17 cellular contexts compared by ENCODE assay signal in the genomic region with DNA sequence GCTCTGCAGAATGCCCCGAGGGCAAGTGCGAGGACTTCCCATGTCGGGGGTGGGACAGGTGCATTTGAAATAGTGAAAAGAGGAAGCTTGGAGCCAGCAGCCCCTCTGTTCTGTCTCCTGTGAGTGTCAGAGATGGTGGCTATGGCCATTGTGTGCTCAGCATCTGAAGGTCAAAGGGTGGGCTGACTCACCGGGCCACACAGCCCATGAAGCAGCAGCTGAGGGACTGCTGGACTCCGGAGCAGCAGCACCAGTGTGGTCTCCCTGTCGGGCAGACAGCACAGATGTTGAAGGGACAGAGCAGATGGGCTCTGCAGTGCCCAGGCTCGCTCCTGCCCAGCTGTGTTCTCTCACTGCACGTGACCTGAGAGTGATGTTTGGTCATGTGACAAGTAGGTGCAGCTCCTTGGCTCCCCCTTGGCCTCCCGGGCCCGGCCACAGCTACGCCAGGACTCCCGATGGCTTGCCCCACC. TPM values are rescaled to one million over a fixed set of nuclear protein-coding genes. Genes with fewer than 3 reads are reported as not detected.
A peak's percentile ranks its signal among the peaks of the same experiment; 100 is the strongest.
DNase-seq lines count a peak whose midpoint lies in the region; ATAC-seq and TF ChIP-seq lines count a peak whose summit lies in the region.
"Had no signal": no experiment of that assay in that cellular context is flagged by ENCODE, and none has a peak within 500 bp of the region (broad histone marks: within the 10 kb centered on the region; RNA-seq: fewer than 3 reads in every experiment).

No MANE protein-coding gene starts in this region.

- H3K9me2 ChIP-seq in GM23338 (ENCODE audit: insufficient read depth), result no peaks in the 10 kb centered on the region

- no peaks in the 10 kb centered on the region for H3F3A ChIP-seq in GM23338 (replicated peaks; ENCODE audit: low read depth)

- H3K9me3 Mint-ChIP-seq in GM23338 (no peaks in the 10 kb centered on the region), memory B cell (no peaks in the 10 kb centered on the region)
- no peaks in the 10 kb centered on the region for H3K9me3 Mint-ChIP-seq in activated CD4-positive, alpha-beta T cell treated with anti-CD3 and anti-CD28 coated beads for 36 hours (ENCODE audit: low read depth)
- H3K9me3 Mint-ChIP-seq: CD4-positive, alpha-beta T cell had no signal

- H3K27me3 ChIP-seq in GM23338 (ENCODE audit: insufficient read depth) (no peaks in the 10 kb centered on the region), ovary (no peaks in the 10 kb centered on the region)
- H3K27me3 ChIP-seq: gastroesophageal sphincter had no signal

- H3K36me3 ChIP-seq in GM23338 (ENCODE audit: insufficient read depth) (no peaks in the 10 kb centered on the region), ovary (no peaks in the 10 kb centered on the region)

- TF ChIP-seq POLR2A in ovary (IDR thresholded peaks at IDR 0.05), result no peak

- CTCF ChIA-PET in activated CD4-positive, alpha-beta T cell treated with anti-CD3 and anti-CD28 coated beads for 36 hours (lab: Charles Lee), result interaction anchor here (0.6 to 1.9 kb wide), 3 partner anchors 9 to 76 kb away, joined by 3 to 10 read pairs (median 6); no protein-coding TSS in a partner anchor

- H3K4me3 ChIP-seq in GM23338 (no peak overlapping the region), ovary (no peak overlapping the region)
- H3K4me3 ChIP-seq: coronary artery, gastroesophageal sphincter, SK-N-MC, smooth muscle cell had no signal

- no peaks in the 10 kb centered on the region for H4K20me1 ChIP-seq in GM23338 (replicated peaks; ENCODE audit: insufficient read depth)

- peaks cover 61% of the 10 kb centered on the region for H3K79me2 ChIP-seq in GM23338 (replicated peaks; ENCODE audit: insufficient read depth)

- TF ChIP-seq CTCF in GM23338 (conservative IDR thresholded peaks at IDR 0.05; ENCODE audit: low read depth in 2 of 2) (no peak), ovary (IDR thresholded peaks at IDR 0.05) (no peak)

- H2AFZ ChIP-seq in GM23338, result no peak overlapping the region

- H3K4me1 ChIP-seq in GM23338 (ENCODE audit: insufficient read depth), result peaks cover 13% of the 10 kb centered on the region
- no peaks in the 10 kb centered on the region for H3K4me1 ChIP-seq in ovary (ENCODE audit: insufficient read depth)

- H3K4me3 Mint-ChIP-seq in GM23338, result no peak overlapping the region
- H3K4me3 Mint-ChIP-seq in memory B cell, result peak overlapping the region; percentile 81
- no peak overlapping the region for H3K4me3 Mint-ChIP-seq in activated CD4-positive, alpha-beta T cell treated with anti-CD3 and anti-CD28 coated beads for 36 hours
- H3K4me3 Mint-ChIP-seq: CD4-positive, alpha-beta T cell had no signal

- H3K4me2 ChIP-seq in GM23338, result peak overlapping the region; percentile 60; the same call in 1 of the 2 replicates
- H3K4me2 ChIP-seq: smooth muscle cell had no signal

- H3K27ac Mint-ChIP-seq in GM23338 (no peak overlapping the region), memory B cell (no peak overlapping the region)
- H3K27ac Mint-ChIP-seq in activated CD4-positive, alpha-beta T cell treated with anti-CD3 and anti-CD28 coated beads for 36 hours, result no peak overlapping the region

- peak overlapping the region; percentile 86 for H3K27ac ChIP-seq in GM23338 (ENCODE audit: low read depth)
- H3K27ac ChIP-seq in angular gyrus (ENCODE audit: low read depth, low read length), result peak overlapping the region; percentile 92
- H3K27ac ChIP-seq in ovary, result no peak overlapping the region
- H3K27ac ChIP-seq: gastroesophageal sphincter, SK-N-MC had no signal

- peaks cover 42% of the 10 kb centered on the region for H3K4me1 Mint-ChIP-seq in GM23338
- H3K4me1 Mint-ChIP-seq in memory B cell, result peaks cover 39% of the 10 kb centered on the region
- peaks cover 44% of the 10 kb centered on the region for H3K4me1 Mint-ChIP-seq in activated CD4-positive, alpha-beta T cell treated with anti-CD3 and anti-CD28 coated beads for 36 hours

- 83 to 91% (median 88%) methylated on average over 10 to 12 of the region's 12 CpGs for WGBS in ovary, 3 donors

- H3K27me3 Mint-ChIP-seq in GM23338 (ENCODE audit: insufficient read depth, low read depth, poor library complexity) (peaks cover 10% of the 10 kb centered on the region), memory B cell (no peaks in the 10 kb centered on the region)
- H3K27me3 Mint-ChIP-seq in activated CD4-positive, alpha-beta T cell treated with anti-CD3 and anti-CD28 coated beads for 36 hours, result no peaks in the 10 kb centered on the region
- H3K27me3 Mint-ChIP-seq: CD4-positive, alpha-beta T cell had no signal

- H3K9me3 ChIP-seq in ovary, result no peaks in the 10 kb centered on the region
- H3K9me3 ChIP-seq: gastroesophageal sphincter had no signal

- intact Hi-C loops in activated CD4-positive, alpha-beta T cell treated with anti-CD3 and anti-CD28 coated beads for 36 hours (cut with DNase I, micrococcal nuclease), result no loop called here
- intact Hi-C loops in ovary (cut with DNase I), result no loop called here

- ATAC-seq in GM23338, result peak; percentile 3; the same call in 1 of the 3 replicates
- ATAC-seq in memory B cell (ENCODE audit: low read depth), result peak; percentile 20
- no peak for ATAC-seq in activated CD4-positive, alpha-beta T cell treated with anti-CD3 and anti-CD28 coated beads for 36 hours
- ATAC-seq in HG03565 (IDR thresholded peaks at IDR 0.05; ENCODE audit: unreplicated experiment), result no peak
- ATAC-seq: gastroesophageal sphincter had no signal

- DNase-seq in AG20443 (ENCODE audit: low spot score) (peak; percentile 10), GM23338 (ENCODE audit: low spot score) (no peak), memory B cell (ENCODE audit: low spot score in 2 of 2) (no peak), ecto neural progenitor cell (ENCODE audit: low spot score) (no peak), ovary (no peak)
- DNase-seq in activated CD4-positive, alpha-beta T cell treated with anti-CD3 and anti-CD28 coated beads for 36 hours, result no peak
- DNase-seq: activated CD4-positive, alpha-beta T cell treated with anti-CD3 and anti-CD28 coated beads, Interleukin-2, amount 50 U/mL, for 4 hours; activated naive CD4-positive, alpha-beta T cell treated with anti-CD3 and anti-CD28 coated beads, Interleukin-2, amount 50 U/mL, for 16 hours; CD4-positive, alpha-beta T cell; mesendoderm; NCI-H226 had no signal

- peaks cover 2% of the 10 kb centered on the region; the same call in 1 of the 3 replicates for H3K36me3 Mint-ChIP-seq in GM23338 (ENCODE audit: low read depth)
- H3K36me3 Mint-ChIP-seq in memory B cell, result peaks cover 5% of the 10 kb centered on the region
- no peaks in the 10 kb centered on the region for H3K36me3 Mint-ChIP-seq in activated CD4-positive, alpha-beta T cell treated with anti-CD3 and anti-CD28 coated beads for 36 hours (ENCODE audit: low read depth)

- TF ChIP-seq EP300 in ovary (IDR thresholded peaks at IDR 0.05), result no peak

- POLR2A ChIA-PET in activated CD4-positive, alpha-beta T cell treated with anti-CD3 and anti-CD28 coated beads for 36 hours (lab: Charles Lee), result no interaction called here

TF ChIP-seq in GM23338, 12 proteins besides CTCF, POLR2A, EP300 and RAD21 (continues in another document):
- TF ChIP-seq, protein P1, sequence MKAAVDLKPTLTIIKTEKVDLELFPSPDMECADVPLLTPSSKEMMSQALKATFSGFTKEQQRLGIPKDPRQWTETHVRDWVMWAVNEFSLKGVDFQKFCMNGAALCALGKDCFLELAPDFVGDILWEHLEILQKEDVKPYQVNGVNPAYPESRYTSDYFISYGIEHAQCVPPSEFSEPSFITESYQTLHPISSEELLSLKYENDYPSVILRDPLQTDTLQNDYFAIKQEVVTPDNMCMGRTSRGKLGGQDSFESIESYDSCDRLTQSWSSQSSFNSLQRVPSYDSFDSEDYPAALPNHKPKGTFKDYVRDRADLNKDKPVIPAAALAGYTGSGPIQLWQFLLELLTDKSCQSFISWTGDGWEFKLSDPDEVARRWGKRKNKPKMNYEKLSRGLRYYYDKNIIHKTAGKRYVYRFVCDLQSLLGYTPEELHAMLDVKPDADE (IDR thresholded peaks at IDR 0.05), result no peak
- no peak for TF ChIP-seq POLR2AphosphoS5 (IDR thresholded peaks at IDR 0.05; ENCODE audit: low read depth)
- no peak for TF ChIP-seq STAT1 (IDR thresholded peaks at IDR 0.05; ENCODE audit: unreplicated experiment)
- no peak for TF ChIP-seq NANOG (IDR thresholded peaks at IDR 0.05; ENCODE audit: borderline replicate concordance)
- no peak for TF ChIP-seq EZH2 (IDR thresholded peaks at IDR 0.05; ENCODE audit: low read depth, unreplicated experiment)

RNA-seq across cellular contexts. Expression of a gene that starts 53.5 kb away (rescaled TPM):
- total RNA-seq in GM23338 (2014; rRNA removed; shearing (Covaris generic)), result 59.7 and 66.3 TPM in 2 replicates
- 15.8 and 18.2 TPM in 2 replicates for polyA plus RNA-seq in GM23338 (2016; fragmentation: Nextera tagmentation; extraction: Ambion mirVana)
- 10 to 100 TPM; 36.7 to 44.0 TPM for total RNA-seq in activated CD4-positive, alpha-beta T cell treated with anti-CD3 and anti-CD28 coated beads for 36 hours
- total RNA-seq in ovary, result 10 to 100 TPM; 19.9 to 39.6 (median 34.4) TPM
- 10 to 100 TPM; 24.7 to 40.0 TPM for polyA plus RNA-seq in ovary

Comparison
In these comparisons a context has a peak if more than half of its experiments do, and no peak if none do; other contexts are left out.
1. ATAC-seq: peak in GM23338 (single experiment) and memory B cell (single experiment); none in activated CD4-positive, alpha-beta T cell treated with anti-CD3 and anti-CD28 coated beads for 36 hours (single experiment) and HG03565 (single experiment).
2. H3K27ac ChIP-seq: peak in GM23338 (single experiment) and angular gyrus (single experiment); none in ovary (0 of 2).